ENCODE assay signal across 25 cellular contexts in genomic region chr15:83119968-83120581, GRCh38. TPM values are rescaled to one million over a fixed set of nuclear protein-coding genes. Genes with fewer than 3 reads are reported as not detected.
"Had no signal": no experiment of that assay in that cellular context is flagged by ENCODE, and none has a peak within 500 bp of the region (broad histone marks: within the 10 kb centered on the region; RNA-seq: fewer than 3 reads in every experiment).

No MANE protein-coding gene starts in this region.

- H3K4me1 Mint-ChIP-seq: IgD-negative memory B cell, T-cell had no signal

- H3K4me2 ChIP-seq: SK-N-SH had no signal

- H3K27ac ChIP-seq: HL-60, RWPE1 had no signal

- H3K9me3 Mint-ChIP-seq: IgD-negative memory B cell, T-cell had no signal

- FAIRE-seq: HTR-8/SVneo had no signal

- H3K4me3 Mint-ChIP-seq: IgD-negative memory B cell, T-cell had no signal

- H3K36me3 Mint-ChIP-seq: T-cell had no signal

- DNase-seq: KBM-7, NCI-H1092, NCI-H1105 treated with DMSO at 0.1 percent for 48 hours, NCI-H1417 treated with DMSO at 0.1 percent for 48 hours, NCI-H146, NCI-H1694 treated with DMSO at 0.1 percent for 48 hours, NCI-H2029, NCI-H2081 treated with DMSO at 0.1 percent for 48 hours, NCI-H2171, NCI-H226, NCI-H446, NCI-H510A, NCI-H524 treated with DMSO at 0.1 percent for 48 hours, NCI-H69, NCI-H774, SHP77, SK-N-SH, SW 1271, T-cell had no signal

- H3K27ac Mint-ChIP-seq: T-cell had no signal

- H3K9ac ChIP-seq: SK-N-SH had no signal

- ATAC-seq: T-cell had no signal

- H3K27me3 Mint-ChIP-seq: IgD-negative memory B cell, T-cell had no signal

- H3K9me3 ChIP-seq: SK-N-SH had no signal

RNA-seq across cellular contexts. Expression of gene TM6SF1, which starts 12.6 kb away (rescaled TPM):
- total RNA-seq: LHCN-M2, MCF 10A had no signal
